16 cellular contexts compared by ENCODE assay signal in the genomic region with DNA sequence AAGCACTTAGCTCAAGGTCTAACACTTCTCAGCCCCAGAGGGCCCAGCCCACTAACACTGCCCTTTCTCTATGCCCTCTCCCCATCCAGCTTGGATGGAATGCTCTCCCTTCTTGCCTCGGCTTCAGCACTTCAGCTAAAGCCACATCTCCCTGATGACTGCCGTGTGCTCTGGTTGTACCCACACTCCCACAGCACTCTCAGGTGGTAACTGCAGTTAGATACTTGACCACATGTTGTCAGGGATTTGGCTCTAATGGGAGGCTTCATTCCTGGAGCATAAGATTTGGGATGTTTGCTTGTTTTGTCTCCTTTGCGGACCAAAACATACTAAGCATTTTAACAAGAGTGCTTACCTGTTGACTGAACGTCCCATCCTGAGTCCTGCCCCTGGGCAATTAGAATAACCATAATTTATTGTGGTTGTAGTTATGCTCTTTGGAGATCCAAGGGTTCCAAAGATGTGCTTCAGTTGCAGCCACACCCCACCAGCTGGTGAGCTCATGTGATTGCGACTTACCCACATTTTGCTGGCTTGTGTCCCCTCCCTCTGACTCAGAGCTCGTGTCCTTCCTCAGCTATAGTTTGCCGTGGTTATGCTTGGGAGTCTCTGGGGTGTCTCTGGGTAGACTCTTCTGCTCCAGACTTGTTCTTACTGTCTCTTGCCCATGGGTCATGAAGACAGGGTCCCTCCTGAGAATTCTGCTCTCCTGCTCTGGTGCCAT. TPM values are rescaled to one million over a fixed set of nuclear protein-coding genes. Genes with fewer than 3 reads are reported as not detected.
DNase-seq lines count a peak whose midpoint lies in the region; ATAC-seq, FAIRE-seq and TF ChIP-seq lines count a peak whose summit lies in the region.
"Had no signal": no experiment of that assay in that cellular context is flagged by ENCODE, and none has a peak within 500 bp of the region (broad histone marks: within the 10 kb centered on the region; RNA-seq: fewer than 3 reads in every experiment).

No MANE protein-coding gene starts in this region.

- no peak overlapping the region for H3K27ac Mint-ChIP-seq in stimulated activated naive CD8-positive, alpha-beta T cell treated with anti-CD3 and anti-CD28 coated beads, Interleukin-15, amount 100 ng/mL, for 72 hours
- H3K27ac Mint-ChIP-seq: activated naive CD8-positive, alpha-beta T cell treated with anti-CD3 and anti-CD28 coated beads for 36 hours; T-helper 17 cell had no signal

- H3K27ac ChIP-seq in HEK293 (ENCODE audit: extremely low read depth, low read depth, low read length): no peak overlapping the region
- H3K27ac ChIP-seq in uterus: no peak overlapping the region
- no peak overlapping the region for H3K27ac ChIP-seq in HepG2 (ENCODE audit: extremely low read length, insufficient read depth, low read length)
- H3K27ac ChIP-seq: left ventricle myocardium inferior had no signal

- H3K9ac ChIP-seq in HepG2 (ENCODE audit: insufficient read depth, low read depth, low read length): no peak overlapping the region

- CTCF ChIA-PET in HEK293 (lab: Yijun Ruan, JAX): interaction anchor here (0.5 to 4.3 kb wide), 6 partner anchors 9 to 108 kb away, joined by 3 to 20 read pairs (median 4); no protein-coding TSS in a partner anchor
- CTCF ChIA-PET in HepG2 (lab: Yijun Ruan, JAX; ENCODE audit: low intra/inter-chr PET ratio, low total read pairs): no interaction called here

- H3K27me3 Mint-ChIP-seq in stimulated activated naive CD8-positive, alpha-beta T cell treated with anti-CD3 and anti-CD28 coated beads, Interleukin-15, amount 100 ng/mL, for 72 hours: peaks cover 9% of the 10 kb centered on the region

- no peaks in the 10 kb centered on the region for H3K9me3 Mint-ChIP-seq in stimulated activated naive CD8-positive, alpha-beta T cell treated with anti-CD3 and anti-CD28 coated beads, Interleukin-15, amount 100 ng/mL, for 72 hours
- H3K9me3 Mint-ChIP-seq: activated naive CD8-positive, alpha-beta T cell treated with anti-CD3 and anti-CD28 coated beads for 36 hours; neural crest cell had no signal

- H3K4me3 ChIP-seq in HEK293 (ENCODE audit: low read depth, low read length) (no peak overlapping the region), fibroblast of the aortic adventitia (ENCODE audit: low read depth, low read length) (no peak overlapping the region), uterus (no peak overlapping the region), HepG2 (replicated peaks in 1 of 3; ENCODE audit: insufficient read depth in 1 of 3, low read depth in 2 of 3, low read length in 3 of 3) (no peak overlapping the region)
- H3K4me3 ChIP-seq: left ventricle myocardium inferior had no signal

- H3K9me3 ChIP-seq in HEK293 (ENCODE audit: control insufficient read depth, insufficient read depth, low read depth, low read length) (no peaks in the 10 kb centered on the region), uterus (no peaks in the 10 kb centered on the region), HepG2 (ENCODE audit: low read length) (no peaks in the 10 kb centered on the region)
- H3K9me3 ChIP-seq: left ventricle myocardium inferior had no signal

- no peak for TF ChIP-seq EP300 in HepG2 (IDR thresholded peaks at IDR 0.05; ENCODE audit: low read depth in 2 of 2, low read length in 2 of 2)
- TF ChIP-seq EP300 in HepG2 (CRISPR knock-in tag; IDR thresholded peaks at IDR 0.05; ENCODE audit: borderline replicate concordance): no peak

- no peaks in the 10 kb centered on the region for H4K20me1 ChIP-seq in HepG2 (ENCODE audit: insufficient read depth, low read length)

- TF ChIP-seq POLR2A in uterus (IDR thresholded peaks at IDR 0.05) (no peak), HepG2 (IDR thresholded peaks at IDR 0.05; ENCODE audit: insufficient read depth in 1 of 2, low read depth in 2 of 2, low read length in 2 of 2) (no peak)

- in situ Hi-C loops in HepG2 (cut with HindIII; ENCODE audit: extremely low pct_ligation_motif_present, low pct_unique_long_range_greater_than_20kb): no loop called here

- no TSS peak for BruUV-seq in HepG2 (replicated peaks; lab: Mats Ljungman, UMichigan)

- H3K36me3 ChIP-seq in HEK293 (ENCODE audit: control insufficient read depth in 2 of 2, insufficient read depth in 1 of 2, low read length in 2 of 2): no peaks in the 10 kb centered on the region
- H3K36me3 ChIP-seq in uterus: no peaks in the 10 kb centered on the region
- no peaks in the 10 kb centered on the region for H3K36me3 ChIP-seq in HepG2 (replicated peaks in 1 of 2; ENCODE audit: control insufficient read depth in 1 of 2, insufficient read depth in 2 of 2, low read length in 2 of 2)
- H3K36me3 ChIP-seq: left ventricle myocardium inferior had no signal

- H3K27me3 ChIP-seq in uterus: no peaks in the 10 kb centered on the region
- H3K27me3 ChIP-seq in HepG2 (ENCODE audit: control insufficient read depth in 1 of 2, insufficient read depth in 2 of 2, low read length in 2 of 2): peaks cover 1 to 37% of the 10 kb centered on the region in 2 experiments; a peak in 3 of 5 replicates

- H3K4me2 ChIP-seq in HepG2 (ENCODE audit: low read depth, low read length): no peak overlapping the region

- 48% methylated on average over 6 of the region's 7 CpGs for WGBS in HepG2 (ENCODE audit: low lambda C conversion rate)

- intact Hi-C loops in uterus (cut with DNase I; ENCODE audit: low total_unique reads): no loop called here
- intact Hi-C loops in HepG2 (cut with micrococcal nuclease; ENCODE audit: unreplicated experiment): no loop called here

- H2AFZ ChIP-seq in HepG2 (ENCODE audit: low read length): no peak overlapping the region

- no peak for TF ChIP-seq CTCF in HEK293 (tag by site-specific recombination; IDR thresholded peaks at IDR 0.05)
- TF ChIP-seq CTCF in fibroblast of the aortic adventitia (IDR thresholded peaks at IDR 0.05; ENCODE audit: insufficient read depth, low read length): no peak
- no peak for TF ChIP-seq CTCF in uterus (IDR thresholded peaks at IDR 0.05)
- TF ChIP-seq CTCF in HepG2 (CRISPR knock-in tag; IDR thresholded peaks at IDR 0.05): no peak

- no peaks in the 10 kb centered on the region for H3K4me1 ChIP-seq in HEK293 (ENCODE audit: control insufficient read depth, insufficient read depth, low read length)
- no peaks in the 10 kb centered on the region for H3K4me1 ChIP-seq in uterus
- no peaks in the 10 kb centered on the region for H3K4me1 ChIP-seq in HepG2 (ENCODE audit: insufficient read depth, low read length)

- no peaks in the 10 kb centered on the region for H3K79me2 ChIP-seq in HepG2 (ENCODE audit: insufficient read depth, low read length)

- POLR2A ChIA-PET in HEK293 (lab: Yijun Ruan, JAX) (no interaction called here), HepG2 (lab: Yijun Ruan, JAX) (no interaction called here)

- H3K4me3 Mint-ChIP-seq in stimulated activated naive CD8-positive, alpha-beta T cell treated with anti-CD3 and anti-CD28 coated beads, Interleukin-15, amount 100 ng/mL, for 72 hours: no peak overlapping the region
- H3K4me3 Mint-ChIP-seq: activated naive CD8-positive, alpha-beta T cell treated with anti-CD3 and anti-CD28 coated beads for 36 hours; neural crest cell; T-helper 17 cell had no signal

- H3K4me1 Mint-ChIP-seq in stimulated activated naive CD8-positive, alpha-beta T cell treated with anti-CD3 and anti-CD28 coated beads, Interleukin-15, amount 100 ng/mL, for 72 hours: no peaks in the 10 kb centered on the region
- H3K4me1 Mint-ChIP-seq: activated naive CD8-positive, alpha-beta T cell treated with anti-CD3 and anti-CD28 coated beads for 36 hours; neural crest cell had no signal

- peak; percentile 91 for DNase-seq in AG08395 (ENCODE audit: low spot score)
- DNase-seq in RCC 7860 (ENCODE audit: low spot score): peak; percentile 72
- DNase-seq in fibroblast of the aortic adventitia (ENCODE audit: low read depth): peak; percentile 70
- no peak for DNase-seq in activated CD4-positive, alpha-beta T cell treated with anti-CD3 and anti-CD28 coated beads, Interleukin-2, amount 50 U/mL, for 4 hours
- no peak for DNase-seq in uterus
- DNase-seq in HepG2 (ENCODE audit: low spot score): no peak
- DNase-seq in stimulated activated naive CD8-positive, alpha-beta T cell treated with anti-CD3 and anti-CD28 coated beads, Interleukin-15, amount 100 ng/mL, for 72 hours: no peak
- DNase-seq: activated naive CD8-positive, alpha-beta T cell treated with anti-CD3 and anti-CD28 coated beads for 36 hours; cortex of kidney; left ventricle myocardium inferior; NCI-H1436; stimulated activated CD4-positive, alpha-beta T cell treated with anti-CD3 and anti-CD28 coated beads, Interleukin-12 subunit alpha, Interleukin-12 subunit beta, amount 100 ng/mL, for 4 hours; T-helper 17 cell had no signal

- no peak for TF ChIP-seq RAD21 in HepG2 (CRISPR knock-in tag; IDR thresholded peaks at IDR 0.05)

- FAIRE-seq in RCC 7860 (lab: Jason Lieb, UNC): peak; percentile 88
- no peak for FAIRE-seq in HepG2 (lab: Jason Lieb, UNC)

- ATAC-seq in HepG2: no peak
- ATAC-seq in stimulated activated naive CD8-positive, alpha-beta T cell treated with anti-CD3 and anti-CD28 coated beads, Interleukin-15, amount 100 ng/mL, for 72 hours: no peak
- ATAC-seq: T-helper 17 cell had no signal

RNA-seq across cellular contexts. Expression of a gene that starts 7.7 kb away (rescaled TPM):
- total RNA-seq in fibroblast of the aortic adventitia (ENCODE audit: low replicate concordance): not detected in 2 replicates
- not detected for total RNA-seq in uterus
- total RNA-seq in HepG2 (2016; rRNA removed; fragmentation: Illumina TruSeq; extraction: Trizol): 0.04 and 0.15 TPM in 2 replicates
- not detected in 2 replicates for total RNA-seq in HepG2 (2016; cell fraction: cytosol; rRNA removed; fragmentation: Illumina TruSeq; extraction: Trizol; ENCODE audit: low read depth)
- 0.04 TPM in 1 of 2 replicates, not detected in the other for total RNA-seq in HepG2 (2016; cell fraction: insoluble cytoplasmic fraction; rRNA removed; fragmentation: Illumina TruSeq; extraction: Trizol)
- total RNA-seq in HepG2 (2016; cell fraction: membrane; rRNA removed; fragmentation: Illumina TruSeq; extraction: Trizol): 0.06 TPM in 1 of 2 replicates, not detected in the other
- 0.09 TPM in 1 of 2 replicates, not detected in the other for total RNA-seq in HepG2 (2016; cell fraction: nucleus; rRNA removed; fragmentation: Illumina TruSeq; extraction: Trizol)
- polyA plus RNA-seq in HepG2 (2011; rRNA removed): 0.03 and 0.11 TPM in 2 replicates
- polyA plus RNA-seq in HepG2 (2011; cell fraction: cytosol; rRNA removed): 0.03 TPM in 2 replicates
- polyA plus RNA-seq in HepG2 (2011; cell fraction: nucleus; rRNA removed): 0.19 and 0.43 TPM in 2 replicates
- polyA plus RNA-seq in HepG2 (2012): 0.04 TPM in 1 of 2 replicates, not detected in the other
- not detected in 2 replicates for polyA plus RNA-seq in HepG2 (2016; cell fraction: cytosol; fragmentation: Illumina TruSeq; extraction: Trizol; ENCODE audit: low read depth)
- 0.09 TPM in 1 of 2 replicates, not detected in the other for polyA plus RNA-seq in HepG2 (2016; cell fraction: insoluble cytoplasmic fraction; fragmentation: Illumina TruSeq; extraction: Trizol; ENCODE audit: low read depth)
- polyA plus RNA-seq in HepG2 (2016; cell fraction: membrane; fragmentation: Illumina TruSeq; extraction: Trizol; ENCODE audit: low read depth): 0.07 and 0.13 TPM in 2 replicates
- polyA plus RNA-seq in HepG2 (2016; cell fraction: nucleus; fragmentation: Illumina TruSeq; extraction: Trizol; ENCODE audit: insufficient read depth, low read depth): 0.40 and 0.41 TPM in 2 replicates
- 0.02 and 0.09 TPM in 2 replicates for polyA minus RNA-seq in HepG2 (2011; rRNA and poly(A)+ RNA removed; ENCODE audit: low replicate concordance)
- polyA minus RNA-seq in HepG2 (2011; cell fraction: cytosol; rRNA and poly(A)+ RNA removed): not detected in 2 replicates
- 0.39 TPM in 1 of 2 replicates, not detected in the other for polyA minus RNA-seq in HepG2 (2011; cell fraction: nucleus; rRNA and poly(A)+ RNA removed)
- total RNA-seq: activated naive CD8-positive, alpha-beta T cell treated with anti-CD3 and anti-CD28 coated beads for 36 hours; T-helper 17 cell; urinary bladder had no signal
- polyA plus RNA-seq: urinary bladder had no signal

RNA-seq across cellular contexts. Expression of a gene that starts 52.2 kb away (rescaled TPM):
- total RNA-seq in fibroblast of the aortic adventitia (ENCODE audit: low replicate concordance) (4.3 and 7.4 TPM in 2 replicates), uterus (10 to 100 TPM in 2 of 4 donors, 1 to 10 TPM in 1, under 1 TPM in 1; 0.26 to 22.5 (median 8.0) TPM), HepG2 (2016; rRNA removed; fragmentation: Illumina TruSeq; extraction: Trizol) (0.34 and 0.46 TPM in 2 replicates)
- total RNA-seq in HepG2 (2016; cell fraction: cytosol; rRNA removed; fragmentation: Illumina TruSeq; extraction: Trizol; ENCODE audit: low read depth): not detected in 2 replicates
- 0.32 and 0.49 TPM in 2 replicates for total RNA-seq in HepG2 (2016; cell fraction: insoluble cytoplasmic fraction; rRNA removed; fragmentation: Illumina TruSeq; extraction: Trizol)
- total RNA-seq in HepG2 (2016; cell fraction: membrane; rRNA removed; fragmentation: Illumina TruSeq; extraction: Trizol): 0.22 TPM in 1 of 2 replicates, not detected in the other
- 0.19 and 0.28 TPM in 2 replicates for total RNA-seq in HepG2 (2016; cell fraction: nucleus; rRNA removed; fragmentation: Illumina TruSeq; extraction: Trizol)
- 0.05 and 0.39 TPM in 2 replicates for polyA plus RNA-seq in HepG2 (2011; rRNA removed)
- polyA plus RNA-seq in HepG2 (2011; cell fraction: cytosol; rRNA removed): 0.09 and 0.19 TPM in 2 replicates
- polyA plus RNA-seq in HepG2 (2011; cell fraction: nucleus; rRNA removed): 0.31 and 0.34 TPM in 2 replicates
- not detected in 2 replicates for polyA plus RNA-seq in HepG2 (2012)
- 0.06 and 0.08 TPM in 2 replicates for polyA plus RNA-seq in HepG2 (2016; cell fraction: cytosol; fragmentation: Illumina TruSeq; extraction: Trizol; ENCODE audit: low read depth)
- polyA plus RNA-seq in HepG2 (2016; cell fraction: insoluble cytoplasmic fraction; fragmentation: Illumina TruSeq; extraction: Trizol; ENCODE audit: low read depth): 0.50 and 0.66 TPM in 2 replicates
- polyA plus RNA-seq in HepG2 (2016; cell fraction: membrane; fragmentation: Illumina TruSeq; extraction: Trizol; ENCODE audit: low read depth): 0.10 TPM in 1 of 2 replicates, not detected in the other
- polyA plus RNA-seq in HepG2 (2016; cell fraction: nucleus; fragmentation: Illumina TruSeq; extraction: Trizol; ENCODE audit: insufficient read depth, low read depth): 0.24 TPM in 1 of 2 replicates, not detected in the other
- 0.12 TPM in 1 of 2 replicates, not detected in the other for polyA minus RNA-seq in HepG2 (2011; rRNA and poly(A)+ RNA removed; ENCODE audit: low replicate concordance)
- polyA minus RNA-seq in HepG2 (2011; cell fraction: cytosol; rRNA and poly(A)+ RNA removed): not detected in 2 replicates
- not detected in 2 replicates for polyA minus RNA-seq in HepG2 (2011; cell fraction: nucleus; rRNA and poly(A)+ RNA removed)
- total RNA-seq: activated naive CD8-positive, alpha-beta T cell treated with anti-CD3 and anti-CD28 coated beads for 36 hours had no signal

Comparison
In these comparisons a context has a peak if more than half of its experiments do, and no peak if none do; other contexts are left out.
1. DNase-seq: peak in AG08395 (single experiment), RCC 7860 (single experiment) and fibroblast of the aortic adventitia (single experiment); none in activated CD4-positive, alpha-beta T cell treated with anti-CD3 and anti-CD28 coated beads, Interleukin-2, amount 50 U/mL, for 4 hours (0 of 2), uterus (0 of 2), HepG2 (single experiment) and stimulated activated naive CD8-positive, alpha-beta T cell treated with anti-CD3 and anti-CD28 coated beads, Interleukin-15, amount 100 ng/mL, for 72 hours (0 of 2).